ENCODE assay signal across 1 cellular context in genomic region chr3:39180546-39181346, GRCh38.
TF ChIP-seq lines count a peak whose summit lies in the region.

No MANE protein-coding gene starts in this region.

TF ChIP-seq in K562, 482 proteins besides CTCF, POLR2A, EP300 and RAD21 (continued from another document and continues in another):
- TF ChIP-seq CTCFL (IDR thresholded peaks at IDR 0.05; ENCODE audit: borderline replicate concordance, insufficient read depth, low read depth, low read length, poor library complexity, severe bottlenecking), result no peak
- TF ChIP-seq ZBTB2 (IDR thresholded peaks at IDR 0.05), result peak; percentile 24; the same call in 1 of the 2 replicates
- no peak for TF ChIP-seq HMG20B (CRISPR knock-in tag; IDR thresholded peaks at IDR 0.05)
- no peak for TF ChIP-seq ZNF518B (CRISPR knock-in tag; IDR thresholded peaks at IDR 0.05)
- TF ChIP-seq ZKSCAN1 (IDR thresholded peaks at IDR 0.05; ENCODE audit: low read depth, low read length), result no peak
- no peak for TF ChIP-seq CREBBP (IDR thresholded peaks at IDR 0.05; ENCODE audit: low read depth, low read length)
- peak; percentile 86 for TF ChIP-seq CXXC5 (CRISPR knock-in tag; IDR thresholded peaks at IDR 0.05)
- peak; percentile 88; the same call in 1 of the 2 replicates for TF ChIP-seq FOXJ2 (tag; IDR thresholded peaks at IDR 0.05)
- peak; percentile 79; the same call in 1 of the 2 replicates for TF ChIP-seq MYNN (IDR thresholded peaks at IDR 0.05)
- no peak for TF ChIP-seq MYNN (CRISPR knock-in tag; IDR thresholded peaks at IDR 0.05)
- no peak for TF ChIP-seq NUFIP1 (IDR thresholded peaks at IDR 0.05; ENCODE audit: partially characterized antibody)
- TF ChIP-seq SIN3A (IDR thresholded peaks at IDR 0.05; ENCODE audit: borderline replicate concordance in 2 of 2, control insufficient read depth in 1 of 2, low read depth in 2 of 2, low read length in 2 of 2), result peak in 1 of 2 experiments; percentile 85; a peak in 2 of 4 replicates
- no peak for TF ChIP-seq ZNF175 (CRISPR knock-in tag; IDR thresholded peaks at IDR 0.05; ENCODE audit: low read depth)
- TF ChIP-seq BRF2 (IDR thresholded peaks at IDR 0.05; ENCODE audit: borderline replicate concordance, insufficient read depth, insufficient read length), result no peak
- peak; percentile 44; the same call in 1 of the 2 replicates for TF ChIP-seq SMAD4 (CRISPR knock-in tag; conservative IDR thresholded peaks at IDR 0.05)
- peak; percentile 39 for TF ChIP-seq CHD1 (IDR thresholded peaks at IDR 0.05; ENCODE audit: low read length)
- TF ChIP-seq NRF1 (conservative IDR thresholded peaks at IDR 0.05 in 1 of 2, IDR thresholded peaks at IDR 0.05 in 1 of 2), result peak in 1 of 2 experiments; percentile 33; a peak in 3 of 4 replicates
- TF ChIP-seq ZNF77 (CRISPR knock-in tag; IDR thresholded peaks at IDR 0.05), result no peak
- TF ChIP-seq ZNF583 (CRISPR knock-in tag; IDR thresholded peaks at IDR 0.05), result no peak
- peak; percentile 98 for TF ChIP-seq ZFP36 (IDR thresholded peaks at IDR 0.05; ENCODE audit: low read depth, low read length, partially characterized antibody)
- peak; percentile 36; the same call in 1 of the 2 replicates for TF ChIP-seq PHF8 (IDR thresholded peaks at IDR 0.05; ENCODE audit: borderline replicate concordance, low read length)
- TF ChIP-seq ZNF57 (CRISPR knock-in tag; IDR thresholded peaks at IDR 0.05), result no peak
- TF ChIP-seq NCOA4 (IDR thresholded peaks at IDR 0.05; ENCODE audit: partially characterized antibody), result no peak
- TF ChIP-seq ELF2 (CRISPR knock-in tag; IDR thresholded peaks at IDR 0.05), result no peak
- no peak for TF ChIP-seq CBFA2T2 (conservative IDR thresholded peaks at IDR 0.05)
- TF ChIP-seq THRB (CRISPR knock-in tag; conservative IDR thresholded peaks at IDR 0.05), result no peak
- no peak for TF ChIP-seq ZBTB34 (CRISPR knock-in tag; IDR thresholded peaks at IDR 0.05)
- TF ChIP-seq CBX8 (IDR thresholded peaks at IDR 0.05; ENCODE audit: borderline replicate concordance, extremely low read depth, low read depth, low read length, poor library complexity, severe bottlenecking), result no peak
- no peak for TF ChIP-seq NCOR1 (IDR thresholded peaks at IDR 0.05)
- no peak for TF ChIP-seq NFE2L1 (tag; IDR thresholded peaks at IDR 0.05; ENCODE audit: borderline replicate concordance, low read depth)
- no peak for TF ChIP-seq STAG1 (CRISPR knock-in tag; IDR thresholded peaks at IDR 0.05; ENCODE audit: borderline replicate concordance)
- no peak for TF ChIP-seq ZNF165 (CRISPR knock-in tag; IDR thresholded peaks at IDR 0.05; ENCODE audit: borderline replicate concordance)
- TF ChIP-seq SETDB1 (IDR thresholded peaks at IDR 0.05; ENCODE audit: low read length), result no peak
- TF ChIP-seq ELF4 (CRISPR knock-in tag; IDR thresholded peaks at IDR 0.05), result no peak
- TF ChIP-seq CUX1 (CRISPR knock-in tag; IDR thresholded peaks at IDR 0.05), result no peak
- no peak for TF ChIP-seq ELK1 (CRISPR knock-in tag; IDR thresholded peaks at IDR 0.05)
- TF ChIP-seq BCL6 (CRISPR knock-in tag; IDR thresholded peaks at IDR 0.05), result no peak
- no peak for TF ChIP-seq ZFP91 (CRISPR knock-in tag; IDR thresholded peaks at IDR 0.05)
- peak; percentile 35; the same call in 1 of the 2 replicates for TF ChIP-seq EGR1 (conservative IDR thresholded peaks at IDR 0.05)
- no peak for TF ChIP-seq MTA3 (IDR thresholded peaks at IDR 0.05; ENCODE audit: borderline replicate concordance)
- no peak for TF ChIP-seq ZNF12 (CRISPR knock-in tag; IDR thresholded peaks at IDR 0.05)
- TF ChIP-seq GABPB1 (CRISPR knock-in tag; IDR thresholded peaks at IDR 0.05), result peak; percentile 49; the same call in 1 of the 2 replicates
- peak; percentile 10; the same call in 1 of the 2 replicates for TF ChIP-seq SOX6 (IDR thresholded peaks at IDR 0.05)
- TF ChIP-seq MTF1 (CRISPR knock-in tag; IDR thresholded peaks at IDR 0.05; ENCODE audit: borderline replicate concordance), result no peak
- no peak for TF ChIP-seq NELFE (IDR thresholded peaks at IDR 0.05; ENCODE audit: insufficient read depth, insufficient read length)
